In the genomic region with DNA sequence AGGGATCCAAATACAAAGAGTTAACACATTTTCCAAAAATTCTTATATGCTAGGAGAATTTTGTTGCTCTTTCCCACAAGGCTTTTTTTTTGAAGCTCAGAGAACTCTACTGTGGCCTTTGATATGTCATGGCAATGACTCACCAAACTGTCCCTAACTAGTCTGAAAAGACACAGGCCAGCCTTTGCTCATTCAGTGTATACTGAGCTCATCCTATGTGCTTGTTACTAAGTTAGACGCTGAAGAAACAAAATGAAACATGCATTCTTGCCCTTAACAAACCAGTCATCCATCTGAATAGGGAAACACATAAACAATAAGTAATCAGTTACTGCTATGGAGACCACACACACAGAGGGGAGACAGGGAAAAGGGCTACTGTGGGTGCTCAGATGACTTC, we compare ENCODE assay signal across 17 cellular contexts.
DNase-seq lines count a peak whose midpoint lies in the region; ATAC-seq and TF ChIP-seq lines count a peak whose summit lies in the region.
"Had no signal": no experiment of that assay in that cellular context is flagged by ENCODE, and none has a peak within 500 bp of the region (broad histone marks: within the 10 kb centered on the region; RNA-seq: fewer than 3 reads in every experiment).

No MANE protein-coding gene starts in this region.

- H3K4me3 Mint-ChIP-seq in activated naive CD4-positive, alpha-beta T cell treated with anti-CD3 and anti-CD28 coated beads for 36 hours: no peak overlapping the region
- H3K4me3 Mint-ChIP-seq in CD8-positive, alpha-beta T cell: no peak overlapping the region
- H3K4me3 Mint-ChIP-seq: activated CD8-positive, alpha-beta memory T cell treated with anti-CD3 and anti-CD28 coated beads, Interleukin-2, amount 10 ng/mL, durations not matched to agents 7 days and 5 days had no signal

- H3K4me1 Mint-ChIP-seq in activated naive CD4-positive, alpha-beta T cell treated with anti-CD3 and anti-CD28 coated beads for 36 hours (ENCODE audit: low read depth): no peaks in the 10 kb centered on the region
- H3K4me1 Mint-ChIP-seq in CD8-positive, alpha-beta T cell (ENCODE audit: low read depth): no peaks in the 10 kb centered on the region
- H3K4me1 Mint-ChIP-seq: activated CD8-positive, alpha-beta memory T cell treated with anti-CD3 and anti-CD28 coated beads, Interleukin-2, amount 10 ng/mL, durations not matched to agents 7 days and 5 days had no signal

- CTCF ChIA-PET in activated naive CD4-positive, alpha-beta T cell treated with anti-CD3 and anti-CD28 coated beads for 36 hours (lab: Charles Lee): no interaction called here
- CTCF ChIA-PET in CD8-positive, alpha-beta T cell (lab: Charles Lee): interaction anchor here (1.4 kb wide), 1 partner anchor 305 kb away, joined by 3 read pairs; no protein-coding TSS in a partner anchor

- no peak for ATAC-seq in GM19328 (IDR thresholded peaks at IDR 0.05; ENCODE audit: unreplicated experiment)
- no peak for ATAC-seq in CD8-positive, alpha-beta T cell
- ATAC-seq: activated CD8-positive, alpha-beta memory T cell treated with anti-CD3 and anti-CD28 coated beads, Interleukin-2, amount 10 ng/mL, durations not matched to agents 7 days and 5 days; heart right ventricle had no signal

- TF ChIP-seq CTCF in tibial artery (IDR thresholded peaks at IDR 0.05): no peak
- no peak for TF ChIP-seq CTCF in CD8-positive, alpha-beta T cell (IDR thresholded peaks at IDR 0.05)

- intact Hi-C loops in activated naive CD4-positive, alpha-beta T cell treated with anti-CD3 and anti-CD28 coated beads for 36 hours (cut with micrococcal nuclease): no loop called here
- intact Hi-C loops in tibial artery (cut with DNase I; ENCODE audit: low total_unique reads): loop anchor here (5.0 kb wide), 1 partner anchor 284 kb away; no protein-coding TSS in a partner anchor
- intact Hi-C loops in CD8-positive, alpha-beta T cell (cut with DNase I, micrococcal nuclease): no loop called here

- no peak overlapping the region for H3K4me3 ChIP-seq in tibial artery
- H3K4me3 ChIP-seq in CD8-positive, alpha-beta T cell (ENCODE audit: low read depth, low read length): no peak overlapping the region
- H3K4me3 ChIP-seq: adrenal gland, heart right ventricle, lung, uterus had no signal

- H3K4me1 ChIP-seq in tibial artery: peaks cover 0 to 63% (median 25%) of the 10 kb centered on the region in 4 donors
- no peaks in the 10 kb centered on the region for H3K4me1 ChIP-seq in CD8-positive, alpha-beta T cell (ENCODE audit: insufficient read depth, low read length)
- H3K4me1 ChIP-seq: uterus had no signal

- H3K27me3 Mint-ChIP-seq in activated naive CD4-positive, alpha-beta T cell treated with anti-CD3 and anti-CD28 coated beads for 36 hours (ENCODE audit: low read depth): no peaks in the 10 kb centered on the region
- no peaks in the 10 kb centered on the region for H3K27me3 Mint-ChIP-seq in CD8-positive, alpha-beta T cell (ENCODE audit: low read depth)
- H3K27me3 Mint-ChIP-seq: activated CD8-positive, alpha-beta memory T cell treated with anti-CD3 and anti-CD28 coated beads, Interleukin-2, amount 10 ng/mL, durations not matched to agents 7 days and 5 days had no signal

- peak; percentile 7 for DNase-seq in activated naive CD4-positive, alpha-beta T cell treated with anti-CD3 and anti-CD28 coated beads for 36 hours
- no peak for DNase-seq in activated naive CD4-positive, alpha-beta T cell treated with anti-CD3 and anti-CD28 coated beads, Interleukin-2, amount 50 U/mL, for 16 hours
- DNase-seq in astrocyte of the hippocampus (ENCODE audit: low read depth, low spot score) (peak; percentile 44), hepatic stellate cell (ENCODE audit: low spot score) (peak; percentile 76), tibial artery (no peak), NCI-H2107 (lab: John Stamatoyannopoulos, UW) (no peak)
- no peak for DNase-seq in CD8-positive, alpha-beta T cell
- DNase-seq: activated CD8-positive, alpha-beta memory T cell treated with anti-CD3 and anti-CD28 coated beads, Interleukin-2, amount 10 ng/mL, durations not matched to agents 7 days and 5 days; GOT3; heart right ventricle; NCI-H1105 treated with DMSO at 0.1 percent for 48 hours; NCI-H510A; nucleus accumbens; uterus had no signal

- H3K36me3 ChIP-seq in tibial artery: no peaks in the 10 kb centered on the region
- H3K36me3 ChIP-seq in CD8-positive, alpha-beta T cell (ENCODE audit: insufficient read depth, low read length): no peaks in the 10 kb centered on the region
- H3K36me3 ChIP-seq: adrenal gland, uterus had no signal

- no peaks in the 10 kb centered on the region for H3K27me3 ChIP-seq in tibial artery
- H3K27me3 ChIP-seq in CD8-positive, alpha-beta T cell (ENCODE audit: insufficient read depth, low read length): no peaks in the 10 kb centered on the region
- H3K27me3 ChIP-seq: adrenal gland, heart right ventricle, uterus had no signal

- no peaks in the 10 kb centered on the region for H3K9me3 Mint-ChIP-seq in activated naive CD4-positive, alpha-beta T cell treated with anti-CD3 and anti-CD28 coated beads for 36 hours
- no peaks in the 10 kb centered on the region for H3K9me3 Mint-ChIP-seq in CD8-positive, alpha-beta T cell

- peaks cover 2% of the 10 kb centered on the region for H3K36me3 Mint-ChIP-seq in activated naive CD4-positive, alpha-beta T cell treated with anti-CD3 and anti-CD28 coated beads for 36 hours (ENCODE audit: low read depth)
- peaks cover 5% of the 10 kb centered on the region for H3K36me3 Mint-ChIP-seq in CD8-positive, alpha-beta T cell
- H3K36me3 Mint-ChIP-seq: activated CD8-positive, alpha-beta memory T cell treated with anti-CD3 and anti-CD28 coated beads, Interleukin-2, amount 10 ng/mL, durations not matched to agents 7 days and 5 days had no signal

- no peaks in the 10 kb centered on the region for H3K9me3 ChIP-seq in tibial artery
- H3K9me3 ChIP-seq in CD8-positive, alpha-beta T cell (ENCODE audit: low read length): no peaks in the 10 kb centered on the region
- H3K9me3 ChIP-seq: adrenal gland, heart right ventricle, uterus had no signal

- H3K27ac Mint-ChIP-seq in activated naive CD4-positive, alpha-beta T cell treated with anti-CD3 and anti-CD28 coated beads for 36 hours: no peak overlapping the region
- no peak overlapping the region for H3K27ac Mint-ChIP-seq in CD8-positive, alpha-beta T cell
- H3K27ac Mint-ChIP-seq: activated CD8-positive, alpha-beta memory T cell treated with anti-CD3 and anti-CD28 coated beads, Interleukin-2, amount 10 ng/mL, durations not matched to agents 7 days and 5 days had no signal

- peak overlapping the region; percentile 87 to 89 for H3K27ac ChIP-seq in tibial artery
- no peak overlapping the region for H3K27ac ChIP-seq in CD8-positive, alpha-beta T cell (ENCODE audit: low read depth, low read length)
- H3K27ac ChIP-seq: adrenal gland, heart right ventricle, uterus had no signal

- POLR2A ChIA-PET in CD8-positive, alpha-beta T cell (lab: Charles Lee): no interaction called here

Comparison
In these comparisons a context has a peak if more than half of its experiments do, and no peak if none do; other contexts are left out.
1. DNase-seq: peak in activated naive CD4-positive, alpha-beta T cell treated with anti-CD3 and anti-CD28 coated beads for 36 hours (single experiment), astrocyte of the hippocampus (single experiment) and hepatic stellate cell (single experiment); none in activated naive CD4-positive, alpha-beta T cell treated with anti-CD3 and anti-CD28 coated beads, Interleukin-2, amount 50 U/mL, for 16 hours (single experiment), tibial artery (0 of 2), NCI-H2107 (single experiment) and CD8-positive, alpha-beta T cell (0 of 7).